1 cellular context compared by ENCODE assay signal in genomic region chr15:92646216-92646615, GRCh38.
A peak's percentile ranks its signal among the peaks of the same experiment; 100 is the strongest.
TF ChIP-seq lines count a peak whose summit lies in the region.

No MANE protein-coding gene starts in this region.

TF ChIP-seq in H1, 55 proteins besides CTCF, POLR2A, EP300 and RAD21:
- TF ChIP-seq HDAC2 (IDR thresholded peaks at IDR 0.05; ENCODE audit: borderline replicate concordance in 1 of 2, low read depth in 2 of 2, low read length in 2 of 2) (0 out of 4 replicates have a peak, but pooled peaks of 1 of the 2 experiments have one; percentile 31), KDM1A (IDR thresholded peaks at IDR 0.05; ENCODE audit: borderline replicate concordance, low read length) (peak; percentile 96), ZNF274 (IDR thresholded peaks at IDR 0.05; ENCODE audit: borderline replicate concordance, extremely low read depth, low read length) (no peak)
TF ChIP-seq in H1: peak in this region for 2.
